In the genomic region with DNA sequence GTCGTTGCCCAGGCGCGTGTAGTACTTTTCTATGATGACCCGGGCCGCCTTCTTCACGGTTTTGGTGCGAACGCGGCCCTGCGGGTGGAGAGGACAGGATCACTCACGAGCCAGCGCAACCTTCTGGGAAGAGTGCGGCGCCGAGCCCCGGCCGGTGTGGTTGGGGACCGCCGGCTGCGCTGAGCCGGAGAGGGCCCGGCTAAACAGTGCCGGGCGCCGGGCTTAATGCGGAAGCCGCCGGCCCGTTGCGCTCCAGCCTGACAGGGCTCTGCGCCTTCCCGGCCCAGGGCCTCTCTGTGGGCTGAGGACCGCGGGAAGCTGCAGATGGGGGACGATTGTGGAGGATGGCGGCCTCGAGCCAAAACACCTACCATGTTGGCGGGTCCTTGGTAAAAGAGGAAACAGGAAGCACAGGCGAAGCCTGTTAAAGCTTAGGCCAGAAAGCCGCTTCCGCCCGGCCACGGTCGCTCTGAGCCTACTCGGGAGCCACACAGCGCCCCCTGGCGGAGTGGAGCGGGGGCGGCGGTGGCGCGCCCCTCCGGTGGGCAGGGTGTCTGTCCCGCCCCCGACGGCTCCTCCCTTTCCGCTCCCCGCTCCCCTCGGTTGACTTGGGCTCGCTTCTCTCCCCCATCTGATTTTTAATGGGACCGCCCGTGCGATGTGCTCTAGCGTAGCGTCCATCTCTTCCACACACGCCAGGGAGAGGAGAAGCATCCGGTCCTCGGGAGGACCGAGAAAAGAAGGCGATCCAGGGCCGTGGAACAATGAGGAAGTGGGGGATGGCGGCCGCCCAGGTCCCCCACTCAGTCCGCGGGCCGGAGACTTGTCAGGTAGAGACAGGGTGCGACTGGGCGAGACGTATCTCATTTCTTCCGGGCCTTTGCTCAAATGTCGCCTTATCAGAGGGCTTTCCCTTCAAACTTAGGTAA, we compare ENCODE assay signal across 1 cellular context.
A peak's percentile ranks its signal among the peaks of the same experiment; 100 is the strongest.
TF ChIP-seq lines count a peak whose summit lies in the region.

TSS of gene RPS17 (minus strand) at position 403 of the 929 bp plus-strand sequence. CDS start at position 374, 29 bp downstream.

TF ChIP-seq in K562, 482 proteins besides CTCF, POLR2A, EP300 and RAD21 (continued from another document):
- TF ChIP-seq THRB (CRISPR knock-in tag; conservative IDR thresholded peaks at IDR 0.05) (peak; percentile 50; the same call in 1 of the 2 replicates), NRF1 (conservative IDR thresholded peaks at IDR 0.05 in 1 of 2, IDR thresholded peaks at IDR 0.05 in 1 of 2) (peak; percentile 46; a peak in 2 of 4 replicates), NELFE (IDR thresholded peaks at IDR 0.05; ENCODE audit: insufficient read depth, insufficient read length) (no peak), FOXP1 (CRISPR knock-in tag; IDR thresholded peaks at IDR 0.05) (peak; percentile 26; the same call in 1 of the 2 replicates), PPARD (CRISPR knock-in tag; IDR thresholded peaks at IDR 0.05) (no peak), ASH1L (IDR thresholded peaks at IDR 0.05; ENCODE audit: borderline replicate concordance, low read depth, partially characterized antibody) (no peak), SMC3 (conservative IDR thresholded peaks at IDR 0.05; ENCODE audit: insufficient read depth, low read depth, low read length) (peak; percentile 59; the same call in 1 of the 2 replicates), IRF9 (tag; IDR thresholded peaks at IDR 0.05) (no peak), ZNF253 (CRISPR knock-in tag; conservative IDR thresholded peaks at IDR 0.05) (no peak), RBFOX2 (IDR thresholded peaks at IDR 0.05; ENCODE audit: low read depth, low read length) (peak; percentile 100), COPS2 (conservative IDR thresholded peaks at IDR 0.05) (no peak), ADNP (tag; IDR thresholded peaks at IDR 0.05) (no peak), HSF4 (CRISPR knock-in tag; IDR thresholded peaks at IDR 0.05; ENCODE audit: borderline replicate concordance) (no peak), CBX3 (IDR thresholded peaks at IDR 0.05; ENCODE audit: borderline replicate concordance in 1 of 2, low read length in 2 of 2) (peak in 1 of 2 experiments; percentile 37; a peak in 1 of 3 replicates), KDM4B (IDR thresholded peaks at IDR 0.05; ENCODE audit: borderline replicate concordance in 2 of 2, low read depth in 1 of 2) (peak in 1 of 2 experiments; percentile 95; a peak in 1 of 4 replicates), NFE2L1 (tag; IDR thresholded peaks at IDR 0.05; ENCODE audit: borderline replicate concordance, low read depth) (no peak)
- TF ChIP-seq, protein P1, sequence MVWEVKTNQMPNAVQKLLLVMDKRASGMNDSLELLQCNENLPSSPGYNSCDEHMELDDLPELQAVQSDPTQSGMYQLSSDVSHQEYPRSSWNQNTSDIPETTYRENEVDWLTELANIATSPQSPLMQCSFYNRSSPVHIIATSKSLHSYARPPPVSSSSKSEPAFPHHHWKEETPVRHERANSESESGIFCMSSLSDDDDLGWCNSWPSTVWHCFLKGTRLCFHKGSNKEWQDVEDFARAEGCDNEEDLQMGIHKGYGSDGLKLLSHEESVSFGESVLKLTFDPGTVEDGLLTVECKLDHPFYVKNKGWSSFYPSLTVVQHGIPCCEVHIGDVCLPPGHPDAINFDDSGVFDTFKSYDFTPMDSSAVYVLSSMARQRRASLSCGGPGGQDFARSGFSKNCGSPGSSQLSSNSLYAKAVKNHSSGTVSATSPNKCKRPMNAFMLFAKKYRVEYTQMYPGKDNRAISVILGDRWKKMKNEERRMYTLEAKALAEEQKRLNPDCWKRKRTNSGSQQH (CRISPR knock-in tag; IDR thresholded peaks at IDR 0.05): no peak
- TF ChIP-seq, protein P2, sequence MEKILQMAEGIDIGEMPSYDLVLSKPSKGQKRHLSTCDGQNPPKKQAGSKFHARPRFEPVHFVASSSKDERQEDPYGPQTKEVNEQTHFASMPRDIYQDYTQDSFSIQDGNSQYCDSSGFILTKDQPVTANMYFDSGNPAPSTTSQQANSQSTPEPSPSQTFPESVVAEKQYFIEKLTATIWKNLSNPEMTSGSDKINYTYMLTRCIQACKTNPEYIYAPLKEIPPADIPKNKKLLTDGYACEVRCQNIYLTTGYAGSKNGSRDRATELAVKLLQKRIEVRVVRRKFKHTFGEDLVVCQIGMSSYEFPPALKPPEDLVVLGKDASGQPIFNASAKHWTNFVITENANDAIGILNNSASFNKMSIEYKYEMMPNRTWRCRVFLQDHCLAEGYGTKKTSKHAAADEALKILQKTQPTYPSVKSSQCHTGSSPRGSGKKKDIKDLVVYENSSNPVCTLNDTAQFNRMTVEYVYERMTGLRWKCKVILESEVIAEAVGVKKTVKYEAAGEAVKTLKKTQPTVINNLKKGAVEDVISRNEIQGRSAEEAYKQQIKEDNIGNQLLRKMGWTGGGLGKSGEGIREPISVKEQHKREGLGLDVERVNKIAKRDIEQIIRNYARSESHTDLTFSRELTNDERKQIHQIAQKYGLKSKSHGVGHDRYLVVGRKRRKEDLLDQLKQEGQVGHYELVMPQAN (IDR thresholded peaks at IDR 0.05; ENCODE audit: borderline replicate concordance): peak; percentile 89
- TF ChIP-seq, protein P3, sequence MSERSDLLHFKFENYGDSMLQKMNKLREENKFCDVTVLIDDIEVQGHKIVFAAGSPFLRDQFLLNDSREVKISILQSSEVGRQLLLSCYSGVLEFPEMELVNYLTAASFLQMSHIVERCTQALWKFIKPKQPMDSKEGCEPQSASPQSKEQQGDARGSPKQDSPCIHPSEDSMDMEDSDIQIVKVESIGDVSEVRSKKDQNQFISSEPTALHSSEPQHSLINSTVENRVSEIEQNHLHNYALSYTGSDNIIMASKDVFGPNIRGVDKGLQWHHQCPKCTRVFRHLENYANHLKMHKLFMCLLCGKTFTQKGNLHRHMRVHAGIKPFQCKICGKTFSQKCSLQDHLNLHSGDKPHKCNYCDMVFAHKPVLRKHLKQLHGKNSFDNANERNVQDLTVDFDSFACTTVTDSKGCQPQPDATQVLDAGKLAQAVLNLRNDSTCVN (CRISPR knock-in tag; IDR thresholded peaks at IDR 0.05): no peak
TF ChIP-seq in K562: peak in this region for 213.
